ENCODE assay signal across 29 cellular contexts in genomic region chr5:180060192-180060591, GRCh38.
"Had no signal": no experiment of that assay in that cellular context is flagged by ENCODE, and none has a peak within 500 bp of the region (broad histone marks: within the 10 kb centered on the region; RNA-seq: fewer than 3 reads in every experiment).

No MANE protein-coding gene starts in this region.

- H3K4me3 ChIP-seq: hepatocyte, left lung, lower lobe of right lung, ovary, skin epidermis, stomach, testis, thyroid gland, transverse colon, upper lobe of left lung, vagina had no signal

- H3K4me2 ChIP-seq: hepatocyte had no signal

- H3K4me1 ChIP-seq: lower lobe of right lung, testis, thyroid gland, upper lobe of left lung, vagina had no signal

- H3K27me3 ChIP-seq: hepatocyte, left lung, ovary, stomach, testis, thyroid gland, transverse colon, upper lobe of left lung, vagina had no signal

- H3K9me3 ChIP-seq: left lung, lower lobe of right lung, ovary, stomach, testis, thyroid gland, transverse colon, upper lobe of left lung, vagina had no signal

- H3K36me3 ChIP-seq: left lung, lower lobe of right lung, ovary, stomach, thyroid gland, transverse colon, upper lobe of left lung, vagina had no signal

- FAIRE-seq: keratinocyte had no signal

- H3K27ac Mint-ChIP-seq: mesothelial cell of epicardium; naive thymus-derived CD8-positive, alpha-beta T cell; nephron; progenitor cell of endocrine pancreas; stimulated activated naive B cell treated with anti-CD40 and anti-IgM and Interleukin-4, amounts not matched to agents 10 μg/mL and 1 μg/mL and 100 μg/mL, for 72 hours had no signal

- ATAC-seq: left cardiac atrium; left lung; lower lobe of right lung; naive thymus-derived CD8-positive, alpha-beta T cell; right cardiac atrium; sciatic nerve; stimulated activated naive B cell treated with anti-CD40 and anti-IgM and Interleukin-4, amounts not matched to agents 10 μg/mL and 1 μg/mL and 100 μg/mL, for 72 hours; stimulated activated naive CD8-positive, alpha-beta T cell treated with anti-CD3 and anti-CD28 coated beads, Interleukin-15, Interleukin-2, amounts not matched to agents 100 U/mL and 50 U/mL, for 24 hours had no signal

- H3K4me3 Mint-ChIP-seq: mesothelial cell of epicardium; naive thymus-derived CD8-positive, alpha-beta T cell; nephron; neural crest cell; stimulated activated naive B cell treated with anti-CD40 and anti-IgM and Interleukin-4, amounts not matched to agents 10 μg/mL and 1 μg/mL and 100 μg/mL, for 72 hours had no signal

- DNase-seq: left cardiac atrium; left lung; lower lobe of right lung; mammary epithelial cell; mesenchymal stem cell; naive thymus-derived CD8-positive, alpha-beta T cell; ovary; retina; right cardiac atrium; stimulated activated CD4-positive, alpha-beta T cell treated with anti-CD3 and anti-CD28 coated beads, Interleukin-12 subunit alpha, Interleukin-12 subunit beta, amount 100 ng/mL, for 4 hours; stimulated activated CD4-positive, alpha-beta T cell treated with anti-CD3 and anti-CD28 coated beads, Interleukin-15, amount 100 ng/mL, for 24 hours; stimulated activated CD4-positive, alpha-beta T cell treated with anti-CD3 and anti-CD28 coated beads, Interleukin-2, amount 100 ng/mL, for 24 hours; stimulated activated CD4-positive, alpha-beta T cell treated with anti-CD3 and anti-CD28 coated beads, Interleukin-4, amount 100 ng/mL, for 1 hour; stimulated activated naive B cell treated with anti-CD40 and anti-IgM and Interleukin-4, amounts not matched to agents 10 μg/mL and 1 μg/mL and 100 μg/mL, for 72 hours; stimulated activated naive CD8-positive, alpha-beta T cell treated with anti-CD3 and anti-CD28 coated beads, Interleukin-15, Interleukin-2, amounts not matched to agents 100 U/mL and 50 U/mL, for 24 hours; stomach; testis; thyroid gland; transverse colon had no signal

- H3K27ac ChIP-seq: hepatocyte, left lung, lower lobe of right lung, ovary, skin epidermis, stomach, testis, thyroid gland, upper lobe of left lung, vagina had no signal

- H2AFZ ChIP-seq: hepatocyte had no signal

- H3K9me3 Mint-ChIP-seq: naive thymus-derived CD8-positive, alpha-beta T cell; stimulated activated naive B cell treated with anti-CD40 and anti-IgM and Interleukin-4, amounts not matched to agents 10 μg/mL and 1 μg/mL and 100 μg/mL, for 72 hours had no signal

- H3K27me3 Mint-ChIP-seq: naive thymus-derived CD8-positive, alpha-beta T cell; progenitor cell of endocrine pancreas; stimulated activated naive B cell treated with anti-CD40 and anti-IgM and Interleukin-4, amounts not matched to agents 10 μg/mL and 1 μg/mL and 100 μg/mL, for 72 hours had no signal

- H3K4me1 Mint-ChIP-seq: mesothelial cell of epicardium, nephron had no signal
